1 cellular context compared by ENCODE assay signal in genomic region chr22:37832022-37832857, GRCh38.
A peak's percentile ranks its signal among the peaks of the same experiment; 100 is the strongest.
TF ChIP-seq lines count a peak whose summit lies in the region.

No MANE protein-coding gene starts in this region.

TF ChIP-seq in HepG2, 621 proteins besides CTCF, POLR2A, EP300 and RAD21 (continued from another document and continues in another):
- 0 out of 2 replicates have a peak, but pooled peaks have one; percentile 39 for TF ChIP-seq MYC (CRISPR knock-in tag; IDR thresholded peaks at IDR 0.05; ENCODE audit: borderline replicate concordance)
- TF ChIP-seq ZNF788 (CRISPR knock-in tag; IDR thresholded peaks at IDR 0.05; ENCODE audit: borderline replicate concordance), result no peak
- peak; percentile 41; the same call in 1 of the 2 replicates for TF ChIP-seq SALL1 (CRISPR knock-in tag; IDR thresholded peaks at IDR 0.05)
- TF ChIP-seq ZNF792 (CRISPR knock-in tag; IDR thresholded peaks at IDR 0.05), result no peak
- TF ChIP-seq RFX5 (IDR thresholded peaks at IDR 0.05; ENCODE audit: low read depth, low read length), result no peak
- peak; percentile 22 for TF ChIP-seq XRCC5 (optimal IDR thresholded peaks at IDR 0.05; ENCODE audit: low read length)
- TF ChIP-seq GTF2F1 (IDR thresholded peaks at IDR 0.05; ENCODE audit: low read length), result no peak
- no peak for TF ChIP-seq NRL (CRISPR knock-in tag; IDR thresholded peaks at IDR 0.05; ENCODE audit: borderline replicate concordance)
- no peak for TF ChIP-seq ZNF616 (CRISPR knock-in tag; IDR thresholded peaks at IDR 0.05; ENCODE audit: low read depth)
- peak; percentile 27; the same call in 1 of the 2 replicates for TF ChIP-seq BCL6 (CRISPR knock-in tag; IDR thresholded peaks at IDR 0.05)
- no peak for TF ChIP-seq ZNF850 (CRISPR knock-in tag; conservative IDR thresholded peaks at IDR 0.05)
- TF ChIP-seq ZNF501 (CRISPR knock-in tag; IDR thresholded peaks at IDR 0.05), result 0 out of 2 replicates have a peak, but pooled peaks have one; percentile 28
- no peak for TF ChIP-seq ZNF441 (CRISPR knock-in tag; IDR thresholded peaks at IDR 0.05; ENCODE audit: borderline replicate concordance)
- TF ChIP-seq HOXA9 (CRISPR knock-in tag; IDR thresholded peaks at IDR 0.05; ENCODE audit: borderline replicate concordance), result no peak
- no peak for TF ChIP-seq ISX (CRISPR knock-in tag; conservative IDR thresholded peaks at IDR 0.05)
- no peak for TF ChIP-seq KDM1A (CRISPR knock-in tag; IDR thresholded peaks at IDR 0.05)
- no peak for TF ChIP-seq NCOA1 (CRISPR knock-in tag; IDR thresholded peaks at IDR 0.05)
- no peak for TF ChIP-seq NFATC3 (CRISPR knock-in tag; IDR thresholded peaks at IDR 0.05)
- TF ChIP-seq ZNF724P (CRISPR knock-in tag; IDR thresholded peaks at IDR 0.05; ENCODE audit: borderline replicate concordance), result no peak
- TF ChIP-seq TCF7 (IDR thresholded peaks at IDR 0.05; ENCODE audit: low read depth), result peak; percentile 87
- TF ChIP-seq ARNT (IDR thresholded peaks at IDR 0.05), result no peak
- peak; percentile 46 for TF ChIP-seq ZFX (CRISPR knock-in tag; IDR thresholded peaks at IDR 0.05; ENCODE audit: low read depth)
- TF ChIP-seq HOXA3 (CRISPR knock-in tag; IDR thresholded peaks at IDR 0.05), result peak; percentile 34; the same call in 1 of the 2 replicates
- TF ChIP-seq SOX13 (IDR thresholded peaks at IDR 0.05), result no peak
- TF ChIP-seq SOX13 (CRISPR knock-in tag; conservative IDR thresholded peaks at IDR 0.05 in 1 of 2, IDR thresholded peaks at IDR 0.05 in 1 of 2), result peak in 1 of 2 experiments; percentile 25; a peak in 1 of 4 replicates
- TF ChIP-seq KLF9 (CRISPR knock-in tag; IDR thresholded peaks at IDR 0.05; ENCODE audit: low read depth), result no peak
- TF ChIP-seq SIN3B (IDR thresholded peaks at IDR 0.05; ENCODE audit: low read length), result no peak
- peak; percentile 39 for TF ChIP-seq ZBTB38 (CRISPR knock-in tag; IDR thresholded peaks at IDR 0.05)
- TF ChIP-seq ZNF354B (CRISPR knock-in tag; IDR thresholded peaks at IDR 0.05), result no peak
- TF ChIP-seq ZNF484 (CRISPR knock-in tag; IDR thresholded peaks at IDR 0.05; ENCODE audit: borderline replicate concordance, low read depth), result no peak
- TF ChIP-seq, protein P1, sequence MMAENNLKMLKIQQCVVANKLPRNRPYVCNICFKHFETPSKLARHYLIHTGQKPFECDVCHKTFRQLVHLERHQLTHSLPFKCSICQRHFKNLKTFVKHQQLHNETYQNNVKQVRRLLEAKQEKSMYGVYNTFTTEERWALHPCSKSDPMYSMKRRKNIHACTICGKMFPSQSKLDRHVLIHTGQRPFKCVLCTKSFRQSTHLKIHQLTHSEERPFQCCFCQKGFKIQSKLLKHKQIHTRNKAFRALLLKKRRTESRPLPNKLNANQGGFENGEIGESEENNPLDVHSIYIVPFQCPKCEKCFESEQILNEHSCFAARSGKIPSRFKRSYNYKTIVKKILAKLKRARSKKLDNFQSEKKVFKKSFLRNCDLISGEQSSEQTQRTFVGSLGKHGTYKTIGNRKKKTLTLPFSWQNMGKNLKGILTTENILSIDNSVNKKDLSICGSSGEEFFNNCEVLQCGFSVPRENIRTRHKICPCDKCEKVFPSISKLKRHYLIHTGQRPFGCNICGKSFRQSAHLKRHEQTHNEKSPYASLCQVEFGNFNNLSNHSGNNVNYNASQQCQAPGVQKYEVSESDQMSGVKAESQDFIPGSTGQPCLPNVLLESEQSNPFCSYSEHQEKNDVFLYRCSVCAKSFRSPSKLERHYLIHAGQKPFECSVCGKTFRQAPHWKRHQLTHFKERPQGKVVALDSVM (CRISPR knock-in tag; IDR thresholded peaks at IDR 0.05), result peak; percentile 96
- TF ChIP-seq ZBTB7A (CRISPR knock-in tag; IDR thresholded peaks at IDR 0.05), result no peak
- TF ChIP-seq, protein P2, sequence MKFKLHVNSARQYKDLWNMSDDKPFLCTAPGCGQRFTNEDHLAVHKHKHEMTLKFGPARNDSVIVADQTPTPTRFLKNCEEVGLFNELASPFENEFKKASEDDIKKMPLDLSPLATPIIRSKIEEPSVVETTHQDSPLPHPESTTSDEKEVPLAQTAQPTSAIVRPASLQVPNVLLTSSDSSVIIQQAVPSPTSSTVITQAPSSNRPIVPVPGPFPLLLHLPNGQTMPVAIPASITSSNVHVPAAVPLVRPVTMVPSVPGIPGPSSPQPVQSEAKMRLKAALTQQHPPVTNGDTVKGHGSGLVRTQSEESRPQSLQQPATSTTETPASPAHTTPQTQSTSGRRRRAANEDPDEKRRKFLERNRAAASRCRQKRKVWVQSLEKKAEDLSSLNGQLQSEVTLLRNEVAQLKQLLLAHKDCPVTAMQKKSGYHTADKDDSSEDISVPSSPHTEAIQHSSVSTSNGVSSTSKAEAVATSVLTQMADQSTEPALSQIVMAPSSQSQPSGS (CRISPR knock-in tag; IDR thresholded peaks at IDR 0.05), result no peak
- no peak for TF ChIP-seq RBM39 (IDR thresholded peaks at IDR 0.05; ENCODE audit: low read depth, low read length, poor library complexity, severe bottlenecking)
- TF ChIP-seq HNF4A (CRISPR knock-in tag; IDR thresholded peaks at IDR 0.05), result peak; percentile 8; the same call in 1 of the 2 replicates
- TF ChIP-seq ZNF776 (CRISPR knock-in tag; IDR thresholded peaks at IDR 0.05), result no peak
- peak; percentile 72 for TF ChIP-seq RARA (CRISPR knock-in tag; IDR thresholded peaks at IDR 0.05)
- TF ChIP-seq ZNF264 (CRISPR knock-in tag; IDR thresholded peaks at IDR 0.05), result no peak
- 0 out of 2 replicates have a peak, but pooled peaks have one; percentile 34 for TF ChIP-seq HBP1 (CRISPR knock-in tag; IDR thresholded peaks at IDR 0.05; ENCODE audit: low read depth)
- peak; percentile 28; the same call in 1 of the 2 replicates for TF ChIP-seq NCOA2 (CRISPR knock-in tag; IDR thresholded peaks at IDR 0.05)
- TF ChIP-seq SYNCRIP (IDR thresholded peaks at IDR 0.05; ENCODE audit: insufficient read depth, low read depth, low read length), result no peak
- TF ChIP-seq, protein P3, sequence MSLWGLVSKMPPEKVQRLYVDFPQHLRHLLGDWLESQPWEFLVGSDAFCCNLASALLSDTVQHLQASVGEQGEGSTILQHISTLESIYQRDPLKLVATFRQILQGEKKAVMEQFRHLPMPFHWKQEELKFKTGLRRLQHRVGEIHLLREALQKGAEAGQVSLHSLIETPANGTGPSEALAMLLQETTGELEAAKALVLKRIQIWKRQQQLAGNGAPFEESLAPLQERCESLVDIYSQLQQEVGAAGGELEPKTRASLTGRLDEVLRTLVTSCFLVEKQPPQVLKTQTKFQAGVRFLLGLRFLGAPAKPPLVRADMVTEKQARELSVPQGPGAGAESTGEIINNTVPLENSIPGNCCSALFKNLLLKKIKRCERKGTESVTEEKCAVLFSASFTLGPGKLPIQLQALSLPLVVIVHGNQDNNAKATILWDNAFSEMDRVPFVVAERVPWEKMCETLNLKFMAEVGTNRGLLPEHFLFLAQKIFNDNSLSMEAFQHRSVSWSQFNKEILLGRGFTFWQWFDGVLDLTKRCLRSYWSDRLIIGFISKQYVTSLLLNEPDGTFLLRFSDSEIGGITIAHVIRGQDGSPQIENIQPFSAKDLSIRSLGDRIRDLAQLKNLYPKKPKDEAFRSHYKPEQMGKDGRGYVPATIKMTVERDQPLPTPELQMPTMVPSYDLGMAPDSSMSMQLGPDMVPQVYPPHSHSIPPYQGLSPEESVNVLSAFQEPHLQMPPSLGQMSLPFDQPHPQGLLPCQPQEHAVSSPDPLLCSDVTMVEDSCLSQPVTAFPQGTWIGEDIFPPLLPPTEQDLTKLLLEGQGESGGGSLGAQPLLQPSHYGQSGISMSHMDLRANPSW (CRISPR knock-in tag; IDR thresholded peaks at IDR 0.05; ENCODE audit: borderline replicate concordance), result no peak
- no peak for TF ChIP-seq ESRRA (CRISPR knock-in tag; IDR thresholded peaks at IDR 0.05; ENCODE audit: low read depth)
- TF ChIP-seq, protein P4, sequence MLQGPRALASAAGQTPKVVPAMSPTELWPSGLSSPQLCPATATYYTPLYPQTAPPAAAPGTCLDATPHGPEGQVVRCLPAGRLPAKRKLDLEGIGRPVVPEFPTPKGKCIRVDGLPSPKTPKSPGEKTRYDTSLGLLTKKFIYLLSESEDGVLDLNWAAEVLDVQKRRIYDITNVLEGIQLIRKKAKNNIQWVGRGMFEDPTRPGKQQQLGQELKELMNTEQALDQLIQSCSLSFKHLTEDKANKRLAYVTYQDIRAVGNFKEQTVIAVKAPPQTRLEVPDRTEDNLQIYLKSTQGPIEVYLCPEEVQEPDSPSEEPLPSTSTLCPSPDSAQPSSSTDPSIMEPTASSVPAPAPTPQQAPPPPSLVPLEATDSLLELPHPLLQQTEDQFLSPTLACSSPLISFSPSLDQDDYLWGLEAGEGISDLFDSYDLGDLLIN (CRISPR knock-in tag; IDR thresholded peaks at IDR 0.05; ENCODE audit: borderline replicate concordance), result no peak
- no peak for TF ChIP-seq SOX6 (IDR thresholded peaks at IDR 0.05)
- 0 out of 2 replicates have a peak, but pooled peaks have one; percentile 23 for TF ChIP-seq SOX6 (CRISPR knock-in tag; IDR thresholded peaks at IDR 0.05)
- 0 out of 2 replicates have a peak, but pooled peaks have one; percentile 3 for TF ChIP-seq MNT (IDR thresholded peaks at IDR 0.05)
- TF ChIP-seq TCF7L2 (IDR thresholded peaks at IDR 0.05; ENCODE audit: low read depth, low read length), result no peak; the same call in 1 of the 2 replicates
- no peak for TF ChIP-seq ZNF101 (CRISPR knock-in tag; IDR thresholded peaks at IDR 0.05; ENCODE audit: borderline replicate concordance, low read depth)
- TF ChIP-seq THYN1 (CRISPR knock-in tag; IDR thresholded peaks at IDR 0.05; ENCODE audit: borderline replicate concordance, low read depth), result no peak
- no peak for TF ChIP-seq ZNF317 (CRISPR knock-in tag; IDR thresholded peaks at IDR 0.05)
- no peak for TF ChIP-seq ZBTB42 (CRISPR knock-in tag; IDR thresholded peaks at IDR 0.05)
- TF ChIP-seq ZNF280D (CRISPR knock-in tag; IDR thresholded peaks at IDR 0.05), result no peak; the same call in 1 of the 2 replicates
- TF ChIP-seq, protein P5, sequence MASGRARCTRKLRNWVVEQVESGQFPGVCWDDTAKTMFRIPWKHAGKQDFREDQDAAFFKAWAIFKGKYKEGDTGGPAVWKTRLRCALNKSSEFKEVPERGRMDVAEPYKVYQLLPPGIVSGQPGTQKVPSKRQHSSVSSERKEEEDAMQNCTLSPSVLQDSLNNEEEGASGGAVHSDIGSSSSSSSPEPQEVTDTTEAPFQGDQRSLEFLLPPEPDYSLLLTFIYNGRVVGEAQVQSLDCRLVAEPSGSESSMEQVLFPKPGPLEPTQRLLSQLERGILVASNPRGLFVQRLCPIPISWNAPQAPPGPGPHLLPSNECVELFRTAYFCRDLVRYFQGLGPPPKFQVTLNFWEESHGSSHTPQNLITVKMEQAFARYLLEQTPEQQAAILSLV (CRISPR knock-in tag; IDR thresholded peaks at IDR 0.05; ENCODE audit: borderline replicate concordance), result no peak
- no peak for TF ChIP-seq ZSCAN29 (CRISPR knock-in tag; conservative IDR thresholded peaks at IDR 0.05)
- peak; percentile 48; the same call in 1 of the 2 replicates for TF ChIP-seq NR2F6 (IDR thresholded peaks at IDR 0.05)
- peak; percentile 57; the same call in 1 of the 2 replicates for TF ChIP-seq NR2F6 (CRISPR knock-in tag; IDR thresholded peaks at IDR 0.05)
- TF ChIP-seq RXRB (CRISPR knock-in tag; IDR thresholded peaks at IDR 0.05; ENCODE audit: borderline replicate concordance), result peak; percentile 51; the same call in 1 of the 2 replicates
- TF ChIP-seq SIX4 (CRISPR knock-in tag; IDR thresholded peaks at IDR 0.05), result no peak
- peak; percentile 61; the same call in 1 of the 2 replicates for TF ChIP-seq RXRA (CRISPR knock-in tag; IDR thresholded peaks at IDR 0.05)
- TF ChIP-seq FOXK2 (IDR thresholded peaks at IDR 0.05), result no peak
